Comparison of ENCODE assay signal across 10 cellular contexts in genomic region chr16:85321856-85322271, GRCh38.
DNase-seq lines count a peak whose midpoint lies in the region; ATAC-seq and TF ChIP-seq lines count a peak whose summit lies in the region.
"Had no signal": no experiment of that assay in that cellular context is flagged by ENCODE, and none has a peak within 500 bp of the region (broad histone marks: within the 10 kb centered on the region; RNA-seq: fewer than 3 reads in every experiment).

No MANE protein-coding gene starts in this region.

- H2AFZ ChIP-seq in mammary epithelial cell (ENCODE audit: low read depth, low read length), result peak overlapping the region; percentile 54

- no peaks in the 10 kb centered on the region for H3K79me2 ChIP-seq in mammary epithelial cell (ENCODE audit: insufficient read depth, low read length)

- no peaks in the 10 kb centered on the region for H3K27me3 Mint-ChIP-seq in CD8-positive, alpha-beta T cell (ENCODE audit: low read depth)
- peaks cover 27 to 30% of the 10 kb centered on the region in 2 donors for H3K27me3 Mint-ChIP-seq in effector memory CD8-positive, alpha-beta T cell

- TF ChIP-seq CTCF in mammary epithelial cell (conservative IDR thresholded peaks at IDR 0.05 in 1 of 2, IDR thresholded peaks at IDR 0.05 in 1 of 2; ENCODE audit: extremely low read depth in 1 of 2, insufficient read depth in 1 of 2, low read depth in 1 of 2, low read length in 2 of 2), result no peak
- no peak for TF ChIP-seq CTCF in CD8-positive, alpha-beta T cell (IDR thresholded peaks at IDR 0.05)

- no peak for ATAC-seq in GM19397 (IDR thresholded peaks at IDR 0.05; ENCODE audit: unreplicated experiment)
- no peak for ATAC-seq in CD8-positive, alpha-beta T cell
- no peak for ATAC-seq in effector memory CD8-positive, alpha-beta T cell (replicated peaks)

- H3K4me1 Mint-ChIP-seq in CD8-positive, alpha-beta T cell (ENCODE audit: low read depth), result no peaks in the 10 kb centered on the region
- no peaks in the 10 kb centered on the region for H3K4me1 Mint-ChIP-seq in effector memory CD8-positive, alpha-beta T cell (ENCODE audit: low read depth in 2 of 2)

- H3K9ac ChIP-seq in mammary epithelial cell (ENCODE audit: insufficient read depth, low read length), result no peak overlapping the region

- POLR2A ChIA-PET in CD8-positive, alpha-beta T cell (lab: Charles Lee), result no interaction called here

- CTCF ChIA-PET in mammary epithelial cell (lab: Charles Lee; ENCODE audit: low non-redundant PET), result no interaction called here
- CTCF ChIA-PET in CD8-positive, alpha-beta T cell (lab: Charles Lee), result no interaction called here

- no peaks in the 10 kb centered on the region for H3K9me3 Mint-ChIP-seq in CD8-positive, alpha-beta T cell
- H3K9me3 Mint-ChIP-seq in effector memory CD8-positive, alpha-beta T cell, result no peaks in the 10 kb centered on the region

- no peaks in the 10 kb centered on the region for H3K36me3 Mint-ChIP-seq in CD8-positive, alpha-beta T cell
- no peaks in the 10 kb centered on the region for H3K36me3 Mint-ChIP-seq in effector memory CD8-positive, alpha-beta T cell (ENCODE audit: insufficient read depth)

- dilution Hi-C loops in mammary epithelial cell (cut with HindIII; ENCODE audit: low sequenced_read_pairs), result no loop called here

- no peaks in the 10 kb centered on the region for H4K20me1 ChIP-seq in mammary epithelial cell (ENCODE audit: insufficient read depth, low read length)

- H3K4me1 ChIP-seq in mammary epithelial cell (ENCODE audit: insufficient read depth, low read length), result peaks cover 4% of the 10 kb centered on the region
- H3K4me1 ChIP-seq in CD8-positive, alpha-beta T cell (ENCODE audit: insufficient read depth, low read length), result no peaks in the 10 kb centered on the region

- H3K4me2 ChIP-seq in mammary epithelial cell (ENCODE audit: insufficient read depth, low read depth, low read length), result peak overlapping the region; percentile 45

- H3K9me3 ChIP-seq in mammary epithelial cell (replicated peaks; ENCODE audit: insufficient read depth, low read length), result no peaks in the 10 kb centered on the region
- H3K9me3 ChIP-seq in CD8-positive, alpha-beta T cell (ENCODE audit: low read length), result no peaks in the 10 kb centered on the region
- H3K9me3 ChIP-seq: neutrophil had no signal

- no peaks in the 10 kb centered on the region for H3K36me3 ChIP-seq in mammary epithelial cell (ENCODE audit: insufficient read depth, low read length)
- no peaks in the 10 kb centered on the region for H3K36me3 ChIP-seq in CD8-positive, alpha-beta T cell (ENCODE audit: insufficient read depth, low read length)
- H3K36me3 ChIP-seq: neutrophil had no signal

- DNase-seq in HCEC 1CT (peak; percentile 66), mammary epithelial cell (no peak), kidney tubule cell (ENCODE audit: low spot score) (peak; percentile 32), smooth muscle cell of the brain vasculature (ENCODE audit: low read depth, low spot score) (peak; percentile 83), DMS 273 treated with DMSO at 0.1 percent for 48 hours (lab: John Stamatoyannopoulos, UW) (no peak)
- no peak for DNase-seq in CD8-positive, alpha-beta T cell
- no peak for DNase-seq in effector memory CD8-positive, alpha-beta T cell
- DNase-seq: activated T-cell treated with anti-CD3 and anti-CD28 coated beads, Interleukin-2, amount 50 U/mL, for 1 hour had no signal

- no peak overlapping the region for H3K27ac Mint-ChIP-seq in CD8-positive, alpha-beta T cell
- no peak overlapping the region for H3K27ac Mint-ChIP-seq in effector memory CD8-positive, alpha-beta T cell

- WGBS in mammary epithelial cell (ENCODE audit: low coverage, missing lambda C conversion rate), result 21% methylated on average over 9 of the region's 12 CpGs

- in situ Hi-C loops in mammary epithelial cell (cut with MboI; ENCODE audit: low sequenced_read_pairs in 2 of 2), result loop anchor here in 1 of 2 donors (25.0 kb wide), 1 partner anchor 290 kb away; the partner anchor contains the start of gene GSE1

- intact Hi-C loops in mammary epithelial cell (cut with micrococcal nuclease), result no loop called here
- intact Hi-C loops in CD8-positive, alpha-beta T cell (cut with DNase I, micrococcal nuclease), result no loop called here

- no peak overlapping the region for H3K27ac ChIP-seq in mammary epithelial cell (ENCODE audit: insufficient read depth, low read depth, low read length)
- no peak overlapping the region for H3K27ac ChIP-seq in CD8-positive, alpha-beta T cell (ENCODE audit: low read depth, low read length)
- H3K27ac ChIP-seq: neutrophil had no signal

- no peak overlapping the region for H3K4me3 Mint-ChIP-seq in CD8-positive, alpha-beta T cell
- H3K4me3 Mint-ChIP-seq in effector memory CD8-positive, alpha-beta T cell, result no peak overlapping the region

- no peaks in the 10 kb centered on the region for H3K27me3 ChIP-seq in mammary epithelial cell (ENCODE audit: insufficient read depth, low read length)
- no peaks in the 10 kb centered on the region for H3K27me3 ChIP-seq in CD8-positive, alpha-beta T cell (ENCODE audit: insufficient read depth, low read length)

- no peak overlapping the region for H3K4me3 ChIP-seq in mammary epithelial cell (replicated peaks in 1 of 3; ENCODE audit: insufficient read depth in 1 of 3, low read depth in 2 of 3, low read length in 3 of 3)
- no peak overlapping the region for H3K4me3 ChIP-seq in CD8-positive, alpha-beta T cell (ENCODE audit: low read depth, low read length)

- no TSS peak for BruUV-seq in mammary epithelial cell (replicated peaks; lab: Mats Ljungman, UMichigan)

Comparison
In these comparisons a context has a peak if more than half of its experiments do, and no peak if none do; other contexts are left out.
1. DNase-seq: peak in HCEC 1CT (single experiment), kidney tubule cell (single experiment) and smooth muscle cell of the brain vasculature (single experiment); none in mammary epithelial cell (single experiment), CD8-positive, alpha-beta T cell (0 of 7), DMS 273 treated with DMSO at 0.1 percent for 48 hours (single experiment) and effector memory CD8-positive, alpha-beta T cell (0 of 3).